In the genomic region with DNA sequence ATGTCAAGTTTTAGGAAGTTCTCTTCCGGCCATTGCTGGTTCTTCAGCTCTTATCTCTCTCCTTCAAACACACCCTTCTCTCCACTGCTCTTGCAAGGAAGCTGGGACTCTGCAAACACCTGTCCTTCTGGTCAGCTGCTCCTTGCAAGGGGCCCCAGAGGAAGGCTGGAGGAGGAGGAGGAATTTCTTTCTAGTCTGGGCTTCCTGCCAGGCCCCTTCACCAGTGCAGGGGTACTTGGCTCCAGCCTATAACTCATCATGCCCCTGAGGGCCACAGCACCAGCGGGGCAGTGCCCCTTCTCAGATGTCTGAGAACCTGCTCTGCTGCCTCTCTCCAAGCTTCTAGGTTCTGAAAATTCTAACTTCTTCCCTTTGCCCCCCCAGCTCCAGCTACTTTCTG, we compare ENCODE assay signal across 31 cellular contexts. TPM values are rescaled to one million over a fixed set of nuclear protein-coding genes. Genes with fewer than 3 reads are reported as not detected.
"Had no signal": no experiment of that assay in that cellular context is flagged by ENCODE, and none has a peak within 500 bp of the region (broad histone marks: within the 10 kb centered on the region; RNA-seq: fewer than 3 reads in every experiment).

No MANE protein-coding gene starts in this region.

- H3K36me3 ChIP-seq: colonic mucosa, gastrocnemius medialis, thoracic aorta had no signal

- H3K27me3 ChIP-seq: colonic mucosa, gastrocnemius medialis, heart left ventricle, hepatocyte, left lung, sigmoid colon, spleen, tibial nerve, upper lobe of left lung had no signal

- H3K27ac ChIP-seq: colonic mucosa, epithelial cell of prostate, gastrocnemius medialis, heart left ventricle, hepatocyte, left lung, psoas muscle, sigmoid colon, skin epidermis, spleen, thoracic aorta, tibial nerve, upper lobe of left lung had no signal

- H3K4me1 ChIP-seq: colonic mucosa, left lung, psoas muscle, sigmoid colon, upper lobe of left lung had no signal

- H3K9me3 ChIP-seq: colonic mucosa, gastrocnemius medialis, heart left ventricle, left lung, psoas muscle, sigmoid colon, spleen, thoracic aorta, tibial nerve, upper lobe of left lung had no signal

- H3K4me3 ChIP-seq: colonic mucosa, gastrocnemius medialis, heart left ventricle, hepatocyte, left lung, psoas muscle, sigmoid colon, skin epidermis, spleen, thoracic aorta, tibial nerve, upper lobe of left lung had no signal

- H3K4me2 ChIP-seq: hepatocyte had no signal

- DNase-seq: colonic mucosa; effector CD8-positive, alpha-beta T cell; endodermal cell; foreskin fibroblast; gastrocnemius medialis; heart left ventricle; left cardiac atrium; left lung; mesenchymal stem cell; naive thymus-derived CD8-positive, alpha-beta T cell; nephron progenitor cell; nucleus accumbens; posterior cingulate gyrus; psoas muscle; right cardiac atrium; sigmoid colon; spleen; stimulated activated CD4-positive, alpha-beta T cell treated with anti-CD3 and anti-CD28 coated beads, Interleukin-2, amount 100 ng/mL, for 48 hours; stimulated activated naive B cell treated with anti-CD40 and anti-IgM and Interleukin-4, amounts not matched to agents 10 μg/mL and 1 μg/mL and 100 μg/mL, for 72 hours; upper lobe of left lung had no signal

- ATAC-seq: gastrocnemius medialis; heart left ventricle; left cardiac atrium; left lung; naive thymus-derived CD8-positive, alpha-beta T cell; psoas muscle; right cardiac atrium; stimulated activated naive B cell treated with anti-CD40 and anti-IgM and Interleukin-4, amounts not matched to agents 10 μg/mL and 1 μg/mL and 100 μg/mL, for 72 hours had no signal

- H2AFZ ChIP-seq: hepatocyte had no signal

- H3K79me2 ChIP-seq: hepatocyte had no signal

RNA-seq across cellular contexts. Expression of a gene that starts 46.7 kb away (rescaled TPM):
- total RNA-seq: esophagus mucosa, glomerular endothelial cell, hepatocyte, kidney epithelial cell, lung microvascular endothelial cell, osteocyte, renal cortical epithelial cell had no signal
- polyA plus RNA-seq: hepatocyte; naive thymus-derived CD8-positive, alpha-beta T cell had no signal
